Comparison of ENCODE assay signal across 8 cellular contexts in the genomic region with DNA sequence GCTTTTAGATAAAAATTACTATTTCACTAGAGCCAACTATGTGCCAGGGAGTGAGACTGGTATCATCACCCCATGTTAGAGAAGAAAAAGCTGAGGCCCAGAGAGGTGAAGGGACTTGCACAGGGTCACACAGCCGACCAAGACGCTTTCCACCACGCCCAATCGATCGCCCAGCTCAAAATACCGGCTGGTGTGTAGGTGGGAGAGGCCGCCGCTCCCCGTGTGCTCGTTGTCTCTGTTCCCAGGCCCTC. TPM values are rescaled to one million over a fixed set of nuclear protein-coding genes. Genes with fewer than 3 reads are reported as not detected.
A peak's percentile ranks its signal among the peaks of the same experiment; 100 is the strongest.
DNase-seq lines count a peak whose midpoint lies in the region; ATAC-seq, FAIRE-seq and TF ChIP-seq lines count a peak whose summit lies in the region.

No MANE protein-coding gene starts in this region.

- H3K27me3 ChIP-seq in left ventricle myocardium inferior (ENCODE audit: low read depth) (peaks cover 10% of the 10 kb centered on the region), bronchial epithelial cell (ENCODE audit: control insufficient read depth, insufficient read depth, low read length) (peaks cover 1% of the 10 kb centered on the region), vagina (no peaks in the 10 kb centered on the region)

- no peaks in the 10 kb centered on the region for H3K9me3 ChIP-seq in left ventricle myocardium inferior (replicated peaks)
- no peaks in the 10 kb centered on the region for H3K9me3 ChIP-seq in vagina

- TF ChIP-seq CTCF in left ventricle myocardium inferior (IDR thresholded peaks at IDR 0.05; ENCODE audit: borderline replicate concordance), result no peak
- TF ChIP-seq CTCF in bronchial epithelial cell (IDR thresholded peaks at IDR 0.05; ENCODE audit: insufficient read depth, low read length, severe bottlenecking), result no peak
- TF ChIP-seq CTCF in mesothelial cell of epicardium (IDR thresholded peaks at IDR 0.05; ENCODE audit: unreplicated experiment), result no peak
- TF ChIP-seq CTCF in vagina (IDR thresholded peaks at IDR 0.05), result no peak

- intact Hi-C loops in left ventricle myocardium inferior (cut with micrococcal nuclease) (no loop called here), Right ventricle myocardium inferior (cut with DNase I) (no loop called here), vagina (cut with DNase I) (no loop called here)

- H3K36me3 Mint-ChIP-seq in mesothelial cell of epicardium, result no peaks in the 10 kb centered on the region

- H3K27ac ChIP-seq in left ventricle myocardium inferior (replicated peaks), result peak overlapping the region; percentile 70
- H3K27ac ChIP-seq in vagina, result peak overlapping the region; percentile 68

- H3K4me1 ChIP-seq in left ventricle myocardium inferior, result peaks cover 37% of the 10 kb centered on the region
- H3K4me1 ChIP-seq in vagina, result peaks cover 19% of the 10 kb centered on the region

- H3K4me3 ChIP-seq in left ventricle myocardium inferior, result peak overlapping the region; percentile 92
- H3K4me3 ChIP-seq in bronchial epithelial cell (ENCODE audit: low read depth, low read length), result peak overlapping the region; percentile 59
- H3K4me3 ChIP-seq in vagina, result peak overlapping the region; percentile 80 to 93

- H3K9me3 Mint-ChIP-seq in mesothelial cell of epicardium, result peaks cover 4% of the 10 kb centered on the region

- FAIRE-seq in bronchial epithelial cell (lab: Jason Lieb, UNC), result no peak

- H3K4me1 Mint-ChIP-seq in mesothelial cell of epicardium, result peaks cover 7% of the 10 kb centered on the region

- peaks cover 2% of the 10 kb centered on the region for H3K27me3 Mint-ChIP-seq in mesothelial cell of epicardium (ENCODE audit: low read depth)

- peak overlapping the region; percentile 71 for H3K4me3 Mint-ChIP-seq in mesothelial cell of epicardium

- peak overlapping the region; percentile 75 for H3K27ac Mint-ChIP-seq in mesothelial cell of epicardium

- no peaks in the 10 kb centered on the region for H3K36me3 ChIP-seq in left ventricle myocardium inferior
- no peaks in the 10 kb centered on the region for H3K36me3 ChIP-seq in bronchial epithelial cell (ENCODE audit: control insufficient read depth, insufficient read depth, low read length)
- no peaks in the 10 kb centered on the region for H3K36me3 ChIP-seq in vagina

- no peak for ATAC-seq in Right ventricle myocardium inferior

- TF ChIP-seq POLR2A in vagina (IDR thresholded peaks at IDR 0.05), result no peak

- DNase-seq in left ventricle myocardium inferior (no peak), Right ventricle myocardium inferior (ENCODE audit: missing footprints) (no peak), bronchial epithelial cell (ENCODE audit: low read depth) (no peak), mesothelial cell of epicardium (ENCODE audit: low spot score in 2 of 2, unreplicated experiment in 2 of 2) (no peak), vagina (ENCODE audit: extremely low spot score in 2 of 2) (no peak), GOT3 (lab: John Stamatoyannopoulos, UW) (no peak), kidney tubule cell (ENCODE audit: low spot score) (no peak), NCI-H82 treated with DMSO at 0.1 percent for 48 hours (lab: John Stamatoyannopoulos, UW; ENCODE audit: unreplicated experiment) (no peak)

RNA-seq across cellular contexts. Expression of gene SNPH, which starts 0.3 kb away (rescaled TPM):
- total RNA-seq in left ventricle myocardium inferior (11.2 TPM), Right ventricle myocardium inferior (8.5 TPM), bronchial epithelial cell (1.7 and 1.8 TPM in 2 replicates), mesothelial cell of epicardium (3.0 to 3.4 TPM (median 3.3 TPM) in 3 replicates), vagina (6.4 TPM)

RNA-seq across cellular contexts. Expression of gene RAD21L1, which starts 40.0 kb away (rescaled TPM):
- total RNA-seq in left ventricle myocardium inferior (not detected), Right ventricle myocardium inferior (not detected), bronchial epithelial cell (under 0.01 TPM in 1 of 2 replicates, not detected in the other), mesothelial cell of epicardium (not detected in 3 replicates), vagina (not detected)
